ENCODE assay signal across 9 cellular contexts in the genomic region with DNA sequence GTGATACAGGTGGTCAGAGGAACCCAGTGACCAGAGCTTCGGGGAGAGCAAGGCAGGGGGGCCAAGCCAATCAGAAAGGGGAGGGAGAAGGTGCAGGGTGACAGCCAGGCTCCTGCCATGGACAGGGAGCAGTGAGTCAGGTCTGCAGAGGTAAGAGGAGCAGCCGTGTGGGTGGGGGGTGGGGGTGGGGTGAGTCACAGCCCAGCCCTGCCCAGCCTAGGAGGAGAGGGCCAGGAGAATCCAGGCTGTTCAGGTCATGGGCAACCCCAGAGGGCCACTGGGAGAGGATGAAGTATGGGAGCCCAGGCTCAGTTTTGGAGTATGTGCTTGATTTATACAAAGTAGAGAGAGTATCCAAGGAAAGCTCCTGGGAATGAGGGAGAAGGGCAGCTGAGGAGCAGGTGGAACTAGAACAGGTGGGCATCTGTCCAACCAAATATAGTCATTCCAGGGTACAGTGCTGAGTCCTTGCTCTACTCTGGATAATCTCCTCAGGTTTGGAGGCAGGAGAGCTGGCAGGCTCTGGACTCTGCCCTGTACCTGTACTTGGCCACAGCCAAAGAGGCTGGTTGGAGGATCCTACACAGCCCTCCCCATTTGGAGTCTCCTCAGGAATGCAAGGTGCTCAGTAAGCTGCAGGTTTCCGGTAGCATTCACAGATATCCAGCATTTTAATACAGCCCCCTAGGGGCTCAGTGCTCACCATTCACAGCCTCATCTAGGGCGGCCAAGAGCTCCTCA. TPM values are rescaled to one million over a fixed set of nuclear protein-coding genes. Genes with fewer than 3 reads are reported as not detected.
DNase-seq lines count a peak whose midpoint lies in the region; ATAC-seq and TF ChIP-seq lines count a peak whose summit lies in the region.
"Had no signal": no experiment of that assay in that cellular context is flagged by ENCODE, and none has a peak within 500 bp of the region (broad histone marks: within the 10 kb centered on the region; RNA-seq: fewer than 3 reads in every experiment).

No MANE protein-coding gene starts in this region.

- DNase-seq in fibroblast of lung (ENCODE audit: low read depth in 2 of 2) (peak in 1 of 2 donors; percentile 66), skeletal muscle cell (ENCODE audit: low read depth) (no peak), erythroblast (lab: John Stamatoyannopoulos, UW) (no peak)

- no peak overlapping the region for H3K9ac ChIP-seq in fibroblast of lung (ENCODE audit: insufficient read depth, low read length)

- TF ChIP-seq CTCF in HEK293 (tag by site-specific recombination; IDR thresholded peaks at IDR 0.05) (0 out of 2 replicates have a peak, but pooled peaks have one; percentile 14), VCaP (conservative IDR thresholded peaks at IDR 0.05) (no peak), fibroblast of lung (conservative IDR thresholded peaks at IDR 0.05 in 1 of 2, IDR thresholded peaks at IDR 0.05 in 1 of 2; ENCODE audit: low read depth in 1 of 2, low read length in 2 of 2) (no peak)

- H3K4me1 ChIP-seq in HEK293 (ENCODE audit: control insufficient read depth, insufficient read depth, low read length): no peaks in the 10 kb centered on the region
- H3K4me1 ChIP-seq in fibroblast of lung (ENCODE audit: control insufficient read depth, extremely low read depth, insufficient read depth, low read length): peaks cover 20% of the 10 kb centered on the region

- no peaks in the 10 kb centered on the region for H4K20me1 ChIP-seq in fibroblast of lung (ENCODE audit: control insufficient read depth, extremely low read depth, insufficient read depth, low read length)

- H3K27ac ChIP-seq in HEK293 (ENCODE audit: extremely low read depth, low read depth, low read length): no peak overlapping the region
- peak overlapping the region; percentile 86; the same call in 1 of the 2 replicates for H3K27ac ChIP-seq in VCaP
- H3K27ac ChIP-seq in fibroblast of lung (ENCODE audit: insufficient read depth, low read length): no peak overlapping the region

- POLR2A ChIA-PET in HEK293 (lab: Yijun Ruan, JAX): interaction anchor here (0.7 to 4.2 kb wide), 15 partner anchors 8 to 231 kb away, joined by 3 to 130 read pairs (median 8); partner anchors contain the start of genes CYSTM1, PFDN1 and PURA

- H3K4me3 ChIP-seq in HEK293 (ENCODE audit: low read depth, low read length) (peak overlapping the region; percentile 13; the same call in 1 of the 2 replicates), fibroblast of lung (replicated peaks in 1 of 4; ENCODE audit: control extremely low read depth in 1 of 4, insufficient read depth in 1 of 4, low read depth in 3 of 4, low read length in 4 of 4) (peak overlapping the region in 3 of 4 experiments; percentile 69 to 86 (median 73)), skeletal muscle cell (ENCODE audit: low read depth, low read length) (peak overlapping the region; percentile 65)

- H3K9me3 ChIP-seq in HEK293 (ENCODE audit: control insufficient read depth, insufficient read depth, low read depth, low read length): no peaks in the 10 kb centered on the region
- no peaks in the 10 kb centered on the region for H3K9me3 ChIP-seq in fibroblast of lung (ENCODE audit: control insufficient read depth, insufficient read depth, low read depth, low read length)

- H3K27me3 ChIP-seq in fibroblast of lung (ENCODE audit: control insufficient read depth, insufficient read depth, low read length): no peaks in the 10 kb centered on the region

- CTCF ChIA-PET in HEK293 (lab: Yijun Ruan, JAX): interaction anchor here (0.5 to 17.1 kb wide), 19 partner anchors 8 to 199 kb away, joined by 3 to 660 read pairs (median 9); partner anchors contain the start of genes PFDN1 and SLC4A9

- no peak for TF ChIP-seq POLR2A in erythroblast (IDR thresholded peaks at IDR 0.05; ENCODE audit: low read length)

- H2AFZ ChIP-seq in fibroblast of lung (ENCODE audit: low read length): no peak overlapping the region

- ATAC-seq in HG02870 (IDR thresholded peaks at IDR 0.05; ENCODE audit: unreplicated experiment) (no peak), GM19395 (IDR thresholded peaks at IDR 0.05; ENCODE audit: unreplicated experiment) (no peak), GM21528 (IDR thresholded peaks at IDR 0.05; ENCODE audit: low FRiP score, unreplicated experiment) (no peak)

- H3K36me3 ChIP-seq in HEK293 (ENCODE audit: control insufficient read depth in 2 of 2, insufficient read depth in 1 of 2, low read length in 2 of 2): peaks cover 0 to 19% of the 10 kb centered on the region in 2 experiments; a peak in 1 of 3 replicates
- H3K36me3 ChIP-seq in fibroblast of lung (ENCODE audit: control insufficient read depth, insufficient read depth, low read length): peaks cover 3% of the 10 kb centered on the region

- peak overlapping the region; percentile 89 for H3K4me2 ChIP-seq in fibroblast of lung (ENCODE audit: extremely low read depth, insufficient read depth, low read length)

- peaks cover 22% of the 10 kb centered on the region for H3K79me2 ChIP-seq in fibroblast of lung (ENCODE audit: control insufficient read depth, insufficient read depth, low read length)

TF ChIP-seq in HEK293, 187 proteins besides CTCF, POLR2A, EP300 and RAD21 (continues in another document):
- TF ChIP-seq TRIM28 (IDR thresholded peaks at IDR 0.05; ENCODE audit: borderline replicate concordance, low read length) (no peak), GLIS2 (tag by site-specific recombination; IDR thresholded peaks at IDR 0.05) (peak; percentile 80), OVOL3 (tag by site-specific recombination; IDR thresholded peaks at IDR 0.05) (no peak), ZNF555 (tag by site-specific recombination; conservative IDR thresholded peaks at IDR 0.05) (no peak), OSR2 (tag by site-specific recombination; IDR thresholded peaks at IDR 0.05) (0 out of 2 replicates have a peak, but pooled peaks have one; percentile 20), ZSCAN30 (tag by site-specific recombination; IDR thresholded peaks at IDR 0.05) (no peak), MZF1 (tag by site-specific recombination; IDR thresholded peaks at IDR 0.05; ENCODE audit: borderline replicate concordance) (no peak), ZNF292 (tag by site-specific recombination; IDR thresholded peaks at IDR 0.05; ENCODE audit: borderline replicate concordance, low read depth) (no peak), ZFHX2 (tag by site-specific recombination; conservative IDR thresholded peaks at IDR 0.05) (peak; percentile 91), MYNN (tag by site-specific recombination; IDR thresholded peaks at IDR 0.05; ENCODE audit: borderline replicate concordance) (no peak), KLF9 (tag by site-specific recombination; IDR thresholded peaks at IDR 0.05; ENCODE audit: low read depth) (0 out of 2 replicates have a peak, but pooled peaks have one; percentile 21), ZNF184 (tag by site-specific recombination; IDR thresholded peaks at IDR 0.05) (no peak), ZNF366 (tag by site-specific recombination; conservative IDR thresholded peaks at IDR 0.05) (0 out of 2 replicates have a peak, but pooled peaks have one; percentile 33), KLF7 (tag by site-specific recombination; IDR thresholded peaks at IDR 0.05; ENCODE audit: borderline replicate concordance) (no peak)
- TF ChIP-seq, protein P1, sequence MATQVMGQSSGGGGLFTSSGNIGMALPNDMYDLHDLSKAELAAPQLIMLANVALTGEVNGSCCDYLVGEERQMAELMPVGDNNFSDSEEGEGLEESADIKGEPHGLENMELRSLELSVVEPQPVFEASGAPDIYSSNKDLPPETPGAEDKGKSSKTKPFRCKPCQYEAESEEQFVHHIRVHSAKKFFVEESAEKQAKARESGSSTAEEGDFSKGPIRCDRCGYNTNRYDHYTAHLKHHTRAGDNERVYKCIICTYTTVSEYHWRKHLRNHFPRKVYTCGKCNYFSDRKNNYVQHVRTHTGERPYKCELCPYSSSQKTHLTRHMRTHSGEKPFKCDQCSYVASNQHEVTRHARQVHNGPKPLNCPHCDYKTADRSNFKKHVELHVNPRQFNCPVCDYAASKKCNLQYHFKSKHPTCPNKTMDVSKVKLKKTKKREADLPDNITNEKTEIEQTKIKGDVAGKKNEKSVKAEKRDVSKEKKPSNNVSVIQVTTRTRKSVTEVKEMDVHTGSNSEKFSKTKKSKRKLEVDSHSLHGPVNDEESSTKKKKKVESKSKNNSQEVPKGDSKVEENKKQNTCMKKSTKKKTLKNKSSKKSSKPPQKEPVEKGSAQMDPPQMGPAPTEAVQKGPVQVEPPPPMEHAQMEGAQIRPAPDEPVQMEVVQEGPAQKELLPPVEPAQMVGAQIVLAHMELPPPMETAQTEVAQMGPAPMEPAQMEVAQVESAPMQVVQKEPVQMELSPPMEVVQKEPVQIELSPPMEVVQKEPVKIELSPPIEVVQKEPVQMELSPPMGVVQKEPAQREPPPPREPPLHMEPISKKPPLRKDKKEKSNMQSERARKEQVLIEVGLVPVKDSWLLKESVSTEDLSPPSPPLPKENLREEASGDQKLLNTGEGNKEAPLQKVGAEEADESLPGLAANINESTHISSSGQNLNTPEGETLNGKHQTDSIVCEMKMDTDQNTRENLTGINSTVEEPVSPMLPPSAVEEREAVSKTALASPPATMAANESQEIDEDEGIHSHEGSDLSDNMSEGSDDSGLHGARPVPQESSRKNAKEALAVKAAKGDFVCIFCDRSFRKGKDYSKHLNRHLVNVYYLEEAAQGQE (tag by site-specific recombination; IDR thresholded peaks at IDR 0.05): no peak
- TF ChIP-seq, protein P2, sequence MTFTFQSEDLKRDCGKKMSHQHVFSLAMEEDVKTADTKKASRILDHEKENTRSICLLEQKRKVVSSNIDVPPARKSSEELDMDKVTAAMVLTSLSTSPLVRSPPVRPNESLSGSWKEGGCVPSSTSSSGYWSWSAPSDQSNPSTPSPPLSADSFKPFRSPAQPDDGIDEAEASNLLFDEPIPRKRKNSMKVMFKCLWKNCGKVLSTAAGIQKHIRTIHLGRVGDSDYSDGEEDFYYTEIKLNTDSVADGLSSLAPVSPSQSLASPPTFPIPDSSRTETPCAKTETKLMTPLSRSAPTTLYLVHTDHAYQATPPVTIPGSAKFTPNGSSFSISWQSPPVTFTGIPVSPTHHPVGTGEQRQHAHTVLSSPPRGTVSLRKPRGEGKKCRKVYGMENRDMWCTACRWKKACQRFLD (tag by site-specific recombination; IDR thresholded peaks at IDR 0.05): no peak

RNA-seq across cellular contexts. Expression of gene HBEGF, which starts 1.6 kb away (rescaled TPM):
- 1.8 TPM in 2 replicates for total RNA-seq in fibroblast of lung
- 8.7 and 10.3 TPM in 2 replicates for polyA plus RNA-seq in fibroblast of lung
- 6.5 and 7.9 TPM in 2 replicates for polyA plus RNA-seq in fibroblast of lung (2012)
- polyA minus RNA-seq in fibroblast of lung (ENCODE audit: low replicate concordance): 2.4 and 4.0 TPM in 2 replicates

RNA-seq across cellular contexts. Expression of gene SLC4A9, which starts 15.1 kb away (rescaled TPM):
- total RNA-seq in fibroblast of lung: not detected in 2 replicates
- polyA plus RNA-seq in fibroblast of lung: not detected in 2 replicates
- polyA plus RNA-seq in fibroblast of lung (2012): not detected in 2 replicates
- polyA minus RNA-seq in fibroblast of lung (ENCODE audit: low replicate concordance): not detected in 2 replicates
- total RNA-seq: liver had no signal
- polyA plus RNA-seq: liver had no signal

RNA-seq across cellular contexts. Expression of gene PFDN1, which starts 42.0 kb away (rescaled TPM):
- 34.4 and 35.5 TPM in 2 replicates for total RNA-seq in fibroblast of lung
- 125 and 140 TPM in 2 replicates for polyA plus RNA-seq in fibroblast of lung
- 96.9 and 99.0 TPM in 2 replicates for polyA plus RNA-seq in fibroblast of lung (2012)
- polyA minus RNA-seq in fibroblast of lung (ENCODE audit: low replicate concordance): 62.6 and 168 TPM in 2 replicates

RNA-seq across cellular contexts. Expression of gene ANKHD1, which starts 56.8 kb away (rescaled TPM):
- 56.8 and 74.5 TPM in 2 replicates for total RNA-seq in fibroblast of lung
- polyA plus RNA-seq in fibroblast of lung: 45.4 and 45.7 TPM in 2 replicates
- 37.7 and 40.3 TPM in 2 replicates for polyA plus RNA-seq in fibroblast of lung (2012)
- 73.2 and 79.3 TPM in 2 replicates for polyA minus RNA-seq in fibroblast of lung (ENCODE audit: low replicate concordance)

Comparison
In these comparisons a context has a peak if more than half of its experiments do, and no peak if none do; other contexts are left out.
1. H3K4me3 ChIP-seq: peak in every context shown above with its lines; median percentile 73 in fibroblast of lung; 65 in skeletal muscle cell; 13 in HEK293.